20 cellular contexts compared by ENCODE assay signal in the genomic region with DNA sequence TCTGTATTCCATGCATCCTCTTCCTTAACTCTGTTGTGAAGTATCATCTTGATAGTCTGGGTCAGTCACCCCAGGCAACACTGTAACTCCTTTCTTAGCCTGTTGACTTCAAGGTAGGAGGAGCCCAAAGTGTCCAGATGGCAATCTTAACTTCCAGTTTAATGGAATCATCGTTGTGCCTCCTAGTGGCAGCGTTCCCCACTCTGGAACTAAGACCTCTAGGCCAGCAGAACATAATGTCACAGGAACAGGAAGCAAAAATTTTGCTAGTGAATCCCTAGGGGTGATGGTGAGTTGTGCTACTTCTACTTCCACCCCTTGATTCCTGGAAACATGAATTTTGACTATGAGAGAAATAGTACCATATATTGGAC.
DNase-seq lines count a peak whose midpoint lies in the region; TF ChIP-seq lines count a peak whose summit lies in the region.
"Had no signal": no experiment of that assay in that cellular context is flagged by ENCODE, and none has a peak within 500 bp of the region (broad histone marks: within the 10 kb centered on the region; RNA-seq: fewer than 3 reads in every experiment).

No MANE protein-coding gene starts in this region.

- H3K27ac ChIP-seq in brain microvascular endothelial cell: no peak overlapping the region
- H3K27ac ChIP-seq in mucosa of rectum (ENCODE audit: low read depth in 2 of 2, low read length in 2 of 2): peak overlapping the region; percentile 62 to 64
- H3K27ac ChIP-seq: 22Rv1, BLaER1, SJSA1 had no signal

- TF ChIP-seq CTCF in NB4 (IDR thresholded peaks at IDR 0.05; ENCODE audit: low read depth, low read length): no peak
- peak; percentile 6 for TF ChIP-seq CTCF in brain microvascular endothelial cell (IDR thresholded peaks at IDR 0.05; ENCODE audit: low read depth, low read length, missing control alignments)

- H3K9me3 ChIP-seq in mucosa of rectum (ENCODE audit: control insufficient read depth in 2 of 2, low read length in 2 of 2): no peaks in the 10 kb centered on the region
- H3K9me3 ChIP-seq: BLaER1, SJSA1 had no signal

- no peaks in the 10 kb centered on the region for H3K36me3 ChIP-seq in brain microvascular endothelial cell (replicated peaks)
- no peaks in the 10 kb centered on the region for H3K36me3 ChIP-seq in mucosa of rectum (ENCODE audit: control insufficient read depth in 2 of 2, insufficient read depth in 2 of 2, low read length in 2 of 2)
- H3K36me3 ChIP-seq: BLaER1, SJSA1 had no signal

- no peak overlapping the region for H3K4me3 ChIP-seq in NB4 (ENCODE audit: low read depth, low read length)
- H3K4me3 ChIP-seq in brain microvascular endothelial cell (ENCODE audit: low read depth, low read length): no peak overlapping the region
- no peak overlapping the region for H3K4me3 ChIP-seq in mucosa of rectum (ENCODE audit: low read length in 2 of 2)
- H3K4me3 ChIP-seq: BLaER1, SJSA1 had no signal

- no peak overlapping the region for H3K9ac ChIP-seq in mucosa of rectum (ENCODE audit: low read depth in 1 of 2, low read length in 2 of 2)
- H3K9ac ChIP-seq: BLaER1 had no signal

- in situ Hi-C loops in brain microvascular endothelial cell (cut with HindIII; ENCODE audit: low pct_ligation_motif_present, low sequenced_read_pairs): no loop called here

- H3K4me1 ChIP-seq in mucosa of rectum (ENCODE audit: control insufficient read depth in 2 of 2, insufficient read depth in 2 of 2, low read length in 2 of 2): peaks cover 7 to 48% of the 10 kb centered on the region in 2 donors
- H3K4me1 ChIP-seq: BLaER1, SJSA1 had no signal

- peak; percentile 65 for DNase-seq in DMS 273 (lab: John Stamatoyannopoulos, UW; ENCODE audit: unreplicated experiment)
- DNase-seq in DMS 273 treated with DMSO at 0.1 percent for 48 hours (lab: John Stamatoyannopoulos, UW): no peak
- peak; percentile 15 for DNase-seq in NB4 (ENCODE audit: low read depth)
- no peak for DNase-seq in brain microvascular endothelial cell
- no peak for DNase-seq in GM03348 (ENCODE audit: low spot score)
- DNase-seq in kidney tubule cell (ENCODE audit: low spot score): no peak
- no peak for DNase-seq in NCI-H345 (lab: John Stamatoyannopoulos, UW)
- DNase-seq: CD8-positive, alpha-beta memory T cell; EL; H7; Kasumi-1; NCI-H1417; NCI-H1930; NCI-H2171; NCI-H446 treated with DMSO at 0.1 percent for 48 hours; PC-3 had no signal

- no peak for TF ChIP-seq POLR2A in NB4 (IDR thresholded peaks at IDR 0.05; ENCODE audit: extremely low read depth, insufficient read length)

- H3K27me3 ChIP-seq in brain microvascular endothelial cell (replicated peaks) (no peaks in the 10 kb centered on the region), mucosa of rectum (ENCODE audit: control insufficient read depth in 2 of 2, insufficient read depth in 2 of 2, low read length in 2 of 2) (no peaks in the 10 kb centered on the region)
- H3K27me3 ChIP-seq: BLaER1, SJSA1 had no signal

Comparison
In these comparisons a context has a peak if more than half of its experiments do, and no peak if none do; other contexts are left out.
1. DNase-seq: peak in DMS 273 (single experiment) and NB4 (single experiment); none in DMS 273 treated with DMSO at 0.1 percent for 48 hours (single experiment), brain microvascular endothelial cell (single experiment), GM03348 (single experiment), kidney tubule cell (single experiment) and NCI-H345 (single experiment).